Comparison of ENCODE assay signal across 8 cellular contexts in the genomic region with DNA sequence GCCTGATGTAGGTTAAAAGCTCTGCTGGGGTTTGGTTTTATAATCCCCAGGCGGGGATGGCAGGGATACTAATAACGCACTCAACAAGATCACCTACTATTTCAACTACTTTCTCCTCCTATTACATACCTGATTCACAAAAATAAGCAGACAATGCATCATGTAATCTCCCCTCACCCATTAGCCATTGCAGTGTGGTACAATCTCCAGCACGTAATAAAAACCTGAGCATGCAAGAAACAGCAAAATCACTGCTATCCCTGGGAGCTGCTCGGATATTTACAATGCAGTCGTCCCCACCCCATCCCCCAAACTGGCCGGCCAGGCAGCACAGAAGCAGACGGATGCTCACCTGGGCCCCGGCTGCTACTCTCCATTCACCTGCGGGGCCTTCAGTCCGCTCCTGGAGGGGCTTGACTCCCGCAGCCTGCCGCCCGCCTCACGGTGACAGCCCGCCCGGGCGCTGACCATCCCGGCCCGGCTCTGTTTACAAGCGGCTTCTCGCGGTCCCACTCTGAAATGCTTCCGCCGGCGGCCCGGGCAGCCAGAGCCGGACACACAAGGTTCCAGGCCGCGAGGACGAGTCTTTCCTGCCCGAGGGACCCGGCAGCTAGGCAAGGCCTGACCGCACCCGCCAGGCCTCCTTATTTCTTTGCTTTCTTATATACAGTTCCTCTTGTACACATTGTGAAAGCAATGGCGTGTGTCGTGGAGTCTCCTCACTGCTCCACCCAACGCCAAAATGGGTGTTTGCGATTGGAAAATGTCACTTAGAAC. TPM values are rescaled to one million over a fixed set of nuclear protein-coding genes. Genes with fewer than 3 reads are reported as not detected.
A peak's percentile ranks its signal among the peaks of the same experiment; 100 is the strongest.
DNase-seq lines count a peak whose midpoint lies in the region; ATAC-seq lines count a peak whose summit lies in the region.

A gene with protein sequence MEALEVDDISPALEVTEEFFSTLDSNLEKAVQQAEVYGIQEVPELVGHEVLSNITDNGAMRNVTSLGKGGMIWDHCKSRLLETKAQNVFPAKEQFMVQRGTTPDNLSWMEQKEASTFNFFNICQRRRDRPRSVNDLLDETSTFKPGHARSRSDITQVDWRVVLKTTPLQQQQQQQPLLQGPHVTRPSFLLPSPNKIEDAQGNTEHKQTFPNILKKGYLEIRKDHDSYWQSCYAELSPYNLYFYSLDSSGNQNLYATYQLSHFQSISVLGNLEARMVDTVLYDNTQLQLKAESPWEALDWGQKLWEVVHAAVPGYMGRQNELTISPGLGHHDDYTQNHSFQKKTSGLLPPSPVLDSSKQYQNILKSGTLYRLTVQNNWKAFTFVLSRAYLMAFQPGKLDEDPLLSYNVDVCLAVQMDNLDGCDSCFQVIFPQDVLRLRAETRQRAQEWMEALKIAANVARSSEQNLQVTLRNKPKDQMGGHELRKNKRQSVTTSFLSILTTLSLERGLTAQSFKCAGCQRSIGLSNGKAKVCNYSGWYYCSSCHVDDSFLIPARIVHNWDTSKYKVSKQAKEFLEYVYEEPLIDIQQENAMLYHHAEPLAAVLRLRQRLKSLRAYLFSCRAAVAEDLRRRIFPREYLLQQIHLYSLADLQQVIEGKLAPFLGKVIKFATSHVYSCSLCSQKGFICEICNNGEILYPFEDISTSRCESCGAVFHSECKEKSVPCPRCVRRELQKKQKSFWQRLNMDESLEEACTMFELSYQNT (minus strand): TSS at position 491 of the 777 bp plus-strand sequence. CDS start 23,888 bp downstream, outside the sequence.

- H3K27ac Mint-ChIP-seq in activated CD4-positive, alpha-beta T cell treated with anti-CD3 and anti-CD28 coated beads for 36 hours, result peak within 1 kb of the TSS; percentile 94

- POLR2A ChIA-PET in activated CD4-positive, alpha-beta T cell treated with anti-CD3 and anti-CD28 coated beads for 36 hours (lab: Charles Lee), result no interaction called here

- CTCF ChIA-PET in activated CD4-positive, alpha-beta T cell treated with anti-CD3 and anti-CD28 coated beads for 36 hours (lab: Charles Lee), result interaction anchor here (1.0 to 1.9 kb wide), 4 partner anchors 15 to 400 kb away, joined by 3 to 10 read pairs (median 4); a partner anchor contains a TSS

- DNase-seq in AG08395 (ENCODE audit: low spot score), result peak; percentile 85
- peak; percentile 77 for DNase-seq in NCI-H345 (lab: John Stamatoyannopoulos, UW)
- DNase-seq in activated CD4-positive, alpha-beta T cell treated with anti-CD3 and anti-CD28 coated beads for 36 hours, result peak; percentile 88
- peak; percentile 86 to 89 for DNase-seq in left colon
- peak; percentile 80 for DNase-seq in stimulated activated CD4-positive, alpha-beta T cell treated with anti-CD3 and anti-CD28 coated beads, Interleukin-1b, Interleukin-23, amount 100 ng/mL, for 48 hours

- peak; percentile 88 for ATAC-seq in GM18861 (IDR thresholded peaks at IDR 0.05; ENCODE audit: unreplicated experiment)
- ATAC-seq in HG03095 (IDR thresholded peaks at IDR 0.05; ENCODE audit: unreplicated experiment), result peak; percentile 92
- peak; percentile 83 for ATAC-seq in activated CD4-positive, alpha-beta T cell treated with anti-CD3 and anti-CD28 coated beads for 36 hours
- ATAC-seq in left colon, result peak; percentile 99

- peaks cover 12% of the 10 kb centered on the region for H3K4me1 Mint-ChIP-seq in activated CD4-positive, alpha-beta T cell treated with anti-CD3 and anti-CD28 coated beads for 36 hours

- H3K36me3 Mint-ChIP-seq in activated CD4-positive, alpha-beta T cell treated with anti-CD3 and anti-CD28 coated beads for 36 hours (ENCODE audit: low read depth), result no peaks in the 10 kb centered on the region

- H3K9me3 Mint-ChIP-seq in activated CD4-positive, alpha-beta T cell treated with anti-CD3 and anti-CD28 coated beads for 36 hours (ENCODE audit: low read depth), result no peaks in the 10 kb centered on the region

- H3K4me3 Mint-ChIP-seq in activated CD4-positive, alpha-beta T cell treated with anti-CD3 and anti-CD28 coated beads for 36 hours, result peak within 1 kb of the TSS; percentile 77

- peak within 1 kb of the TSS; percentile 56 for H3K27ac ChIP-seq in cingulate gyrus (ENCODE audit: low read depth, low read length)

- no peaks in the 10 kb centered on the region for H3K27me3 Mint-ChIP-seq in activated CD4-positive, alpha-beta T cell treated with anti-CD3 and anti-CD28 coated beads for 36 hours

- intact Hi-C loops in activated CD4-positive, alpha-beta T cell treated with anti-CD3 and anti-CD28 coated beads for 36 hours (cut with DNase I, micrococcal nuclease), result loop anchor here (1.0 to 10.0 kb wide), 7 partner anchors 242 to 498 kb away; a partner anchor contains a TSS
- intact Hi-C loops in left colon (cut with DNase I, micrococcal nuclease), result no loop called here

RNA-seq across cellular contexts. Expression of the gene that starts here (rescaled TPM):
- total RNA-seq in activated CD4-positive, alpha-beta T cell treated with anti-CD3 and anti-CD28 coated beads for 36 hours, result 1 to 10 TPM; 4.5 to 5.2 TPM
- 10 to 100 TPM in 1 of 2 donors, 1 to 10 TPM in 1; 9.8 to 10.4 TPM for total RNA-seq in left colon

Comparison
In these comparisons a context has a peak if more than half of its experiments do, and no peak if none do; other contexts are left out.
1. Peak in every context shown above with its lines: DNase-seq, ATAC-seq and H3K27ac ChIP-seq.
2. intact Hi-C loops: an anchor here in activated CD4-positive, alpha-beta T cell treated with anti-CD3 and anti-CD28 coated beads for 36 hours (1.0 to 10.0 kb wide); none called in left colon.